ENCODE assay signal across 23 cellular contexts in genomic region chr4:183266386-183266785, GRCh38. TPM values are rescaled to one million over a fixed set of nuclear protein-coding genes. Genes with fewer than 3 reads are reported as not detected.
A peak's percentile ranks its signal among the peaks of the same experiment; 100 is the strongest.
DNase-seq lines count a peak whose midpoint lies in the region; ATAC-seq, FAIRE-seq and TF ChIP-seq lines count a peak whose summit lies in the region.
"Had no signal": no experiment of that assay in that cellular context is flagged by ENCODE, and none has a peak within 500 bp of the region (broad histone marks: within the 10 kb centered on the region; RNA-seq: fewer than 3 reads in every experiment).

No MANE protein-coding gene starts in this region.

- H3K27ac ChIP-seq in IMR-90 (ENCODE audit: insufficient read depth, low read length) (no peak overlapping the region), brain microvascular endothelial cell (no peak overlapping the region)
- H3K27ac ChIP-seq: 22Rv1, BLaER1 had no signal

- no peak overlapping the region; a peak in 1 of 4 replicates for H4K8ac ChIP-seq in IMR-90 (ENCODE audit: low read depth in 2 of 2, low read length in 2 of 2)

- no peak overlapping the region for H3K14ac ChIP-seq in IMR-90 (replicated peaks; ENCODE audit: low read depth, low read length)

- no peak overlapping the region for H2BK5ac ChIP-seq in IMR-90 (ENCODE audit: low read depth, low read length, poor library complexity, severe bottlenecking)

- no peak overlapping the region for H2BK15ac ChIP-seq in IMR-90 (ENCODE audit: low read depth, low read length)

- no peaks in the 10 kb centered on the region for H4K20me1 ChIP-seq in IMR-90 (ENCODE audit: insufficient read depth, low read length)
- H4K20me1 ChIP-seq: BLaER1 had no signal

- H3K36me3 ChIP-seq in IMR-90 (ENCODE audit: control insufficient read depth, insufficient read depth, low read length) (peaks cover 20% of the 10 kb centered on the region), brain microvascular endothelial cell (replicated peaks) (peaks cover 24% of the 10 kb centered on the region)

- H3K4me3 ChIP-seq in IMR-90 (ENCODE audit: insufficient read depth, low read depth, low read length) (no peak overlapping the region), brain microvascular endothelial cell (ENCODE audit: low read depth, low read length) (no peak overlapping the region)
- H3K4me3 ChIP-seq: BLaER1 had no signal

- intact Hi-C loops in IMR-90 (cut with micrococcal nuclease): loop anchor here (10.0 kb wide), 1 partner anchor 782 kb away; no protein-coding TSS in a partner anchor

- no CpG with 5 or more reads among the region's 3 CpGs for WGBS in IMR-90 (ENCODE audit: extremely low coverage in 2 of 2, insufficient read length in 1 of 2), 2 experiments

- dilution Hi-C loops in IMR-90 (cut with HindIII; ENCODE audit: low sequenced_read_pairs, unreplicated experiment): loop anchor here (25.0 kb wide), 1 partner anchor 354 kb away; the partner anchor contains the start of gene DCTD

- H3K4ac ChIP-seq in IMR-90 (ENCODE audit: low read depth, low read length): no peak overlapping the region

- H2BK20ac ChIP-seq in IMR-90 (ENCODE audit: low read depth, low read length): peak overlapping the region; percentile 20; the same call in 1 of the 2 replicates

- H3K79me1 ChIP-seq in IMR-90 (ENCODE audit: low read depth in 1 of 2, low read length in 2 of 2): peaks cover 0 to 22% of the 10 kb centered on the region in 2 experiments; a peak in 2 of 4 replicates

- H4K5ac ChIP-seq in IMR-90 (ENCODE audit: low read depth, low read length): no peak overlapping the region

- FAIRE-seq in GM19239 (lab: Jason Lieb, UNC): peak; percentile 58
- FAIRE-seq: HTR-8/SVneo had no signal

- H3K4me2 ChIP-seq in IMR-90 (ENCODE audit: low read depth, low read length): no peak overlapping the region
- H3K4me2 ChIP-seq: BLaER1 had no signal

- peaks cover 13% of the 10 kb centered on the region for H3K9me1 ChIP-seq in IMR-90 (ENCODE audit: insufficient read depth, low read length)

- H2AFZ ChIP-seq in IMR-90 (replicated peaks; ENCODE audit: low read length, poor library complexity): no peak overlapping the region

- TF ChIP-seq CTCF in IMR-90 (conservative IDR thresholded peaks at IDR 0.05; ENCODE audit: low read depth, low read length) (no peak), brain microvascular endothelial cell (IDR thresholded peaks at IDR 0.05; ENCODE audit: low read depth, low read length, missing control alignments) (no peak)

- no peak for TF ChIP-seq POLR2A in IMR-90 (IDR thresholded peaks at IDR 0.05; ENCODE audit: low read depth, low read length)

- BruUV-seq in IMR-90 (replicated peaks; lab: Mats Ljungman, UMichigan): no TSS peak

- no peak for TF ChIP-seq RAD21 in IMR-90 (IDR thresholded peaks at IDR 0.05; ENCODE audit: low read length)

- no peaks in the 10 kb centered on the region for H3K9me3 ChIP-seq in IMR-90 (ENCODE audit: control insufficient read depth, insufficient read depth, low read length)
- H3K9me3 ChIP-seq: BLaER1 had no signal

- H3K23ac ChIP-seq in IMR-90 (ENCODE audit: low read depth, low read length): no peak overlapping the region

- CTCF ChIA-PET in IMR-90 (lab: Yijun Ruan, JAX): no interaction called here

- no peak overlapping the region for H3K9ac ChIP-seq in IMR-90 (ENCODE audit: low read depth, low read length)
- H3K9ac ChIP-seq: BLaER1 had no signal

- in situ Hi-C loops in IMR-90 (cut with MboI; ENCODE audit: low sequenced_read_pairs): loop anchor here (25.0 kb wide), 1 partner anchor 804 kb away; no protein-coding TSS in a partner anchor
- in situ Hi-C loops in brain microvascular endothelial cell (cut with HindIII; ENCODE audit: low pct_ligation_motif_present, low sequenced_read_pairs): loop anchor here (25.0 kb wide), 2 partner anchors 204 to 329 kb away; no protein-coding TSS in a partner anchor

- POLR2A ChIA-PET in IMR-90 (lab: Charles Lee; ENCODE audit: unreplicated experiment): no interaction called here

- DNase-seq in GM19239 (ENCODE audit: insufficient read length, low spot score) (no peak), IMR-90 (peak; percentile 51), brain microvascular endothelial cell (peak; percentile 28), kidney tubule cell (ENCODE audit: low spot score) (peak; percentile 94), NCI-H1930 (lab: John Stamatoyannopoulos, UW) (no peak), NCI-H2171 (lab: John Stamatoyannopoulos, UW) (no peak)
- DNase-seq: CD4-positive, alpha-beta memory T cell; DMS153; DMS79; GDM1; HCEC 1CT; KBM-7 had no signal

- H2AK5ac ChIP-seq in IMR-90 (ENCODE audit: low read depth, low read length): no peak overlapping the region

- no peak overlapping the region for H2AK9ac ChIP-seq in IMR-90 (replicated peaks; ENCODE audit: low read depth, low read length, poor library complexity)

- H3K18ac ChIP-seq in IMR-90 (ENCODE audit: low read depth, low read length): no peak overlapping the region

- H4K91ac ChIP-seq in IMR-90 (ENCODE audit: insufficient read depth, low read depth, low read length): no peak overlapping the region

- H3K4me1 ChIP-seq in IMR-90 (ENCODE audit: control insufficient read depth, insufficient read depth, low read length): peaks cover 21% of the 10 kb centered on the region

- ATAC-seq in IMR-90 (ENCODE audit: low read depth) (no peak), GM21825 (IDR thresholded peaks at IDR 0.05; ENCODE audit: unreplicated experiment) (no peak), HG03439 (IDR thresholded peaks at IDR 0.05; ENCODE audit: unreplicated experiment) (no peak)

- no peak overlapping the region for H2BK120ac ChIP-seq in IMR-90 (ENCODE audit: low read depth, low read length)

- H3K27me3 ChIP-seq in IMR-90 (ENCODE audit: control insufficient read depth, insufficient read depth, low read length) (no peaks in the 10 kb centered on the region), brain microvascular endothelial cell (replicated peaks) (no peaks in the 10 kb centered on the region)
- H3K27me3 ChIP-seq: BLaER1 had no signal

- H3K56ac ChIP-seq in IMR-90 (ENCODE audit: extremely low read depth, insufficient read depth, low read length): no peak overlapping the region

TF ChIP-seq in IMR-90, 13 proteins besides CTCF, POLR2A, EP300 and RAD21:
- TF ChIP-seq USF2 (IDR thresholded peaks at IDR 0.05; ENCODE audit: low read depth, low read length): no peak
- no peak for TF ChIP-seq MAZ (IDR thresholded peaks at IDR 0.05; ENCODE audit: borderline replicate concordance, low read depth, low read length)
- no peak for TF ChIP-seq NFE2L2 (IDR thresholded peaks at IDR 0.05; ENCODE audit: low read depth, low read length)
- no peak for TF ChIP-seq CEBPB (IDR thresholded peaks at IDR 0.05; ENCODE audit: low read depth, low read length)
- no peak for TF ChIP-seq RCOR1 (IDR thresholded peaks at IDR 0.05; ENCODE audit: insufficient replicate concordance, low read length)
- no peak for TF ChIP-seq ELK1 (IDR thresholded peaks at IDR 0.05; ENCODE audit: borderline replicate concordance, low read depth, low read length)
- no peak for TF ChIP-seq FOS (IDR thresholded peaks at IDR 0.05; ENCODE audit: low read depth, low read length)
TF ChIP-seq in IMR-90: peak in this region for 0.

RNA-seq across cellular contexts. Expression of gene CLDN22, which starts 53.7 kb away (rescaled TPM):
- total RNA-seq in IMR-90 (2012; rRNA removed): not detected in 2 replicates
- polyA plus RNA-seq in IMR-90 (2012; rRNA removed): not detected in 2 replicates
- not detected in 2 replicates for polyA plus RNA-seq in IMR-90 (2012; cell fraction: cytosol; rRNA removed)
- 0.03 TPM in 1 of 2 replicates, not detected in the other for polyA plus RNA-seq in IMR-90 (2012; cell fraction: nucleus; rRNA removed; ENCODE audit: low replicate concordance)
- total RNA-seq: A673; CD4-positive, alpha-beta memory T cell; Daoy; H4 had no signal
- polyA plus RNA-seq: AG04450; CD14-positive monocyte; CD4-positive, alpha-beta memory T cell; IgD-negative memory B cell had no signal

RNA-seq across cellular contexts. Expression of gene CLDN24, which starts 55.8 kb away (rescaled TPM):
- not detected in 2 replicates for total RNA-seq in IMR-90 (2012; rRNA removed)
- not detected in 2 replicates for polyA plus RNA-seq in IMR-90 (2012; rRNA removed)
- not detected in 2 replicates for polyA plus RNA-seq in IMR-90 (2012; cell fraction: cytosol; rRNA removed)
- not detected in 2 replicates for polyA plus RNA-seq in IMR-90 (2012; cell fraction: nucleus; rRNA removed; ENCODE audit: low replicate concordance)
- total RNA-seq: A673; CD4-positive, alpha-beta memory T cell; Daoy; H4 had no signal
- polyA plus RNA-seq: AG04450; CD14-positive monocyte; CD4-positive, alpha-beta memory T cell; IgD-negative memory B cell had no signal

Comparison
In these comparisons a context has a peak if more than half of its experiments do, and no peak if none do; other contexts are left out.
1. DNase-seq: peak in IMR-90 (single experiment), brain microvascular endothelial cell (single experiment) and kidney tubule cell (single experiment); none in GM19239 (single experiment), NCI-H1930 (0 of 2) and NCI-H2171 (single experiment).